Comparison of ENCODE assay signal across 8 cellular contexts in the genomic region with DNA sequence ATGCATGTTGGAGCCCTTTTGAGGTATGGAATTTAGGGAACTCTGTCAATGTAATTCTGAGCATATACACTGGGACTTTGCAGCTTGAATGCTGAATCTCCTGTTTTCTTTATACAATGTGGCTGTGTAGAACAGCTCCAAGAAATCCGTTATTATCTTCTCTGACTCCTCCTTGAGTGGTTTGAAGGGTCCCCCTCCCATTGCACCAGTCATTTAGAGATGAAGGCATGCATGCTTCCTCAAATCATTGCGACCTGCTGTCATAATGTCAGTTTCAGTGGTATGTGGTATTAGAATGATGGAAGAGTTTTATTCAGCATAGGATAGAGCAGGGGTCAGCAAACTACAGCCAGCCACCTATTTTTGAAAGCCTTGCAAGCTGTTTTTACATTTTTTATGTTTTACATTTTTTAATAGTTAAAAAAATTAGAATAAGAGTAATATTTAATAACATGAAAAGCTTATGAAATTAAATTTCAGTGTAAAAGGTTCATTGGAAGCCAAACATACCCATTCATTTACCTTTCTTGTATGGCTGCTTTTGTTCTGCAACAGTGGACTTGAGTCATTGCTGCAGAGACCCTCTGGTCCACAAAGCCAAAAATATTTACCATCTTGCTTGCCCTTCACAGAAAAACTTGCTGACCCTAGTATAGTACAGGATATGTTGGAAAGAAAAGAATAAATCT. TPM values are rescaled to one million over a fixed set of nuclear protein-coding genes. Genes with fewer than 3 reads are reported as not detected.
DNase-seq lines count a peak whose midpoint lies in the region; ATAC-seq and TF ChIP-seq lines count a peak whose summit lies in the region.

No MANE protein-coding gene starts in this region.

- no peak for TF ChIP-seq CTCF in SU-DHL-6 (IDR thresholded peaks at IDR 0.05; ENCODE audit: insufficient read depth, low read length, poor library complexity, severe bottlenecking)
- TF ChIP-seq CTCF in neural cell (IDR thresholded peaks at IDR 0.05; ENCODE audit: poor library complexity, severe bottlenecking) = no peak

- H3K27ac ChIP-seq in SU-DHL-6 (ENCODE audit: low read depth, low read length) (peak overlapping the region; percentile 39; the same call in 1 of the 2 replicates), neural cell (ENCODE audit: low read length) (peak overlapping the region; percentile 42)

- TF ChIP-seq RAD21 in neural cell (conservative IDR thresholded peaks at IDR 0.05) = no peak

- TF ChIP-seq EP300 in neural cell (conservative IDR thresholded peaks at IDR 0.05; ENCODE audit: poor library complexity, severe bottlenecking) = peak; percentile 82

- peak overlapping the region; percentile 55 for H3K4me3 Mint-ChIP-seq in activated CD4-positive, alpha-beta T cell treated with anti-CD3 and anti-CD28 coated beads, Interleukin-2, amount 10 ng/mL, durations not matched to agents 24 days and 14 days

- peak; percentile 73 for DNase-seq in activated CD4-positive, alpha-beta T cell treated with anti-CD3 and anti-CD28 coated beads, Interleukin-2, amount 10 ng/mL, durations not matched to agents 24 days and 14 days
- DNase-seq in activated CD4-positive, alpha-beta T cell treated with anti-CD3 and anti-CD28 coated beads for 4 hours = no peak
- DNase-seq in NCI-H345 treated with DMSO at 0.1 percent for 48 hours (lab: John Stamatoyannopoulos, UW; ENCODE audit: unreplicated experiment) (no peak), NCI-H226 (no peak), KG1 (lab: John Stamatoyannopoulos, UW) (no peak)

- H3K27ac Mint-ChIP-seq in activated CD4-positive, alpha-beta T cell treated with anti-CD3 and anti-CD28 coated beads, Interleukin-2, amount 10 ng/mL, durations not matched to agents 24 days and 14 days = peak overlapping the region; percentile 80

- H2AFZ ChIP-seq in SU-DHL-6 (ENCODE audit: low read depth, low read length, severe bottlenecking) (no peak overlapping the region), neural cell (ENCODE audit: low read depth, low read length) (no peak overlapping the region)

- no peaks in the 10 kb centered on the region for H3K27me3 Mint-ChIP-seq in activated CD4-positive, alpha-beta T cell treated with anti-CD3 and anti-CD28 coated beads, Interleukin-2, amount 10 ng/mL, durations not matched to agents 24 days and 14 days

- H3F3A ChIP-seq in SU-DHL-6 (ENCODE audit: insufficient read depth) = peaks cover 61% of the 10 kb centered on the region
- no peaks in the 10 kb centered on the region for H3F3A ChIP-seq in neural cell (ENCODE audit: insufficient read depth, low read length, poor library complexity, severe bottlenecking)

- H3K79me2 ChIP-seq in SU-DHL-6 (ENCODE audit: insufficient read depth, low read length) (peaks cover 100% of the 10 kb centered on the region), neural cell (replicated peaks; ENCODE audit: insufficient read depth, low read length) (peaks cover 36% of the 10 kb centered on the region)

- H3K27me3 ChIP-seq in SU-DHL-6 (ENCODE audit: low read length) (no peaks in the 10 kb centered on the region), neural cell (ENCODE audit: insufficient read depth, low read depth, low read length) (no peaks in the 10 kb centered on the region)

- no peaks in the 10 kb centered on the region for H3K9me2 ChIP-seq in SU-DHL-6 (replicated peaks; ENCODE audit: insufficient read depth, low read length)
- H3K9me2 ChIP-seq in neural cell (ENCODE audit: insufficient read depth, low read length) = no peaks in the 10 kb centered on the region

- H4K20me1 ChIP-seq in SU-DHL-6 (ENCODE audit: low read depth, low read length) = peaks cover 92% of the 10 kb centered on the region
- H4K20me1 ChIP-seq in neural cell (ENCODE audit: insufficient read depth) = no peaks in the 10 kb centered on the region

- H3K4me1 Mint-ChIP-seq in activated CD4-positive, alpha-beta T cell treated with anti-CD3 and anti-CD28 coated beads, Interleukin-2, amount 10 ng/mL, durations not matched to agents 24 days and 14 days = peaks cover 72% of the 10 kb centered on the region

- peak; percentile 75 for ATAC-seq in HG02870 (IDR thresholded peaks at IDR 0.05; ENCODE audit: unreplicated experiment)

- peaks cover 28% of the 10 kb centered on the region for H3K36me3 Mint-ChIP-seq in activated CD4-positive, alpha-beta T cell treated with anti-CD3 and anti-CD28 coated beads, Interleukin-2, amount 10 ng/mL, durations not matched to agents 24 days and 14 days (ENCODE audit: low read depth)

- H3K4me2 ChIP-seq in SU-DHL-6 (ENCODE audit: low read depth, low read length, poor library complexity, severe bottlenecking) (peak overlapping the region; percentile 75), neural cell (ENCODE audit: low read length) (peak overlapping the region; percentile 25)

- peaks cover 3% of the 10 kb centered on the region for H3K9me3 Mint-ChIP-seq in activated CD4-positive, alpha-beta T cell treated with anti-CD3 and anti-CD28 coated beads, Interleukin-2, amount 10 ng/mL, durations not matched to agents 24 days and 14 days

- H3K4me3 ChIP-seq in SU-DHL-6 (ENCODE audit: insufficient read depth, low read length, poor library complexity, severe bottlenecking) (peak overlapping the region; percentile 6), neural cell (ENCODE audit: low read length) (peak overlapping the region; percentile 42)

- no peaks in the 10 kb centered on the region for H3K9me3 ChIP-seq in SU-DHL-6 (ENCODE audit: insufficient read depth, low read length)
- H3K9me3 ChIP-seq in neural cell (ENCODE audit: low read length) = no peaks in the 10 kb centered on the region

- intact Hi-C loops in activated CD4-positive, alpha-beta T cell treated with anti-CD3 and anti-CD28 coated beads, Interleukin-2, amount 10 ng/mL, durations not matched to agents 24 days and 14 days (cut with micrococcal nuclease) = loop anchor here (1.0 kb wide), 4 partner anchors 8 to 57 kb away; partner anchors contain the start of gene STK17A

- H3K9ac ChIP-seq in SU-DHL-6 (ENCODE audit: low read length) (0 out of 2 replicates have a peak overlapping the region, but pooled peaks have one; percentile 0), neural cell (ENCODE audit: low read length) (peak overlapping the region; percentile 5)

- peaks cover 43% of the 10 kb centered on the region for H3K36me3 ChIP-seq in SU-DHL-6 (ENCODE audit: low read length)
- no peaks in the 10 kb centered on the region for H3K36me3 ChIP-seq in neural cell (ENCODE audit: insufficient read depth, low read length)

TF ChIP-seq in neural cell, 6 proteins besides CTCF, POLR2A, EP300 and RAD21:
- TF ChIP-seq MXI1 (conservative IDR thresholded peaks at IDR 0.05; ENCODE audit: poor library complexity, severe bottlenecking) = no peak
- TF ChIP-seq TAF1 (IDR thresholded peaks at IDR 0.05; ENCODE audit: low read depth) = no peak
- TF ChIP-seq POLR2AphosphoS5 (IDR thresholded peaks at IDR 0.05) = peak; percentile 30
- TF ChIP-seq EZH2 (IDR thresholded peaks at IDR 0.05; ENCODE audit: borderline replicate concordance, insufficient read depth, low read length, poor library complexity, severe bottlenecking) = no peak
- TF ChIP-seq, protein P1, sequence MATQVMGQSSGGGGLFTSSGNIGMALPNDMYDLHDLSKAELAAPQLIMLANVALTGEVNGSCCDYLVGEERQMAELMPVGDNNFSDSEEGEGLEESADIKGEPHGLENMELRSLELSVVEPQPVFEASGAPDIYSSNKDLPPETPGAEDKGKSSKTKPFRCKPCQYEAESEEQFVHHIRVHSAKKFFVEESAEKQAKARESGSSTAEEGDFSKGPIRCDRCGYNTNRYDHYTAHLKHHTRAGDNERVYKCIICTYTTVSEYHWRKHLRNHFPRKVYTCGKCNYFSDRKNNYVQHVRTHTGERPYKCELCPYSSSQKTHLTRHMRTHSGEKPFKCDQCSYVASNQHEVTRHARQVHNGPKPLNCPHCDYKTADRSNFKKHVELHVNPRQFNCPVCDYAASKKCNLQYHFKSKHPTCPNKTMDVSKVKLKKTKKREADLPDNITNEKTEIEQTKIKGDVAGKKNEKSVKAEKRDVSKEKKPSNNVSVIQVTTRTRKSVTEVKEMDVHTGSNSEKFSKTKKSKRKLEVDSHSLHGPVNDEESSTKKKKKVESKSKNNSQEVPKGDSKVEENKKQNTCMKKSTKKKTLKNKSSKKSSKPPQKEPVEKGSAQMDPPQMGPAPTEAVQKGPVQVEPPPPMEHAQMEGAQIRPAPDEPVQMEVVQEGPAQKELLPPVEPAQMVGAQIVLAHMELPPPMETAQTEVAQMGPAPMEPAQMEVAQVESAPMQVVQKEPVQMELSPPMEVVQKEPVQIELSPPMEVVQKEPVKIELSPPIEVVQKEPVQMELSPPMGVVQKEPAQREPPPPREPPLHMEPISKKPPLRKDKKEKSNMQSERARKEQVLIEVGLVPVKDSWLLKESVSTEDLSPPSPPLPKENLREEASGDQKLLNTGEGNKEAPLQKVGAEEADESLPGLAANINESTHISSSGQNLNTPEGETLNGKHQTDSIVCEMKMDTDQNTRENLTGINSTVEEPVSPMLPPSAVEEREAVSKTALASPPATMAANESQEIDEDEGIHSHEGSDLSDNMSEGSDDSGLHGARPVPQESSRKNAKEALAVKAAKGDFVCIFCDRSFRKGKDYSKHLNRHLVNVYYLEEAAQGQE (IDR thresholded peaks at IDR 0.05; ENCODE audit: borderline replicate concordance) = no peak

RNA-seq across cellular contexts. Expression of gene STK17A, which starts 8.1 kb away (rescaled TPM):
- 30.8 and 33.9 TPM in 2 replicates for total RNA-seq in activated CD4-positive, alpha-beta T cell treated with anti-CD3 and anti-CD28 coated beads, Interleukin-2, amount 10 ng/mL, durations not matched to agents 24 days and 14 days
- polyA plus RNA-seq in neural cell = 6.9 and 7.9 TPM in 2 replicates
- 8.8 and 10.1 TPM in 2 replicates for polyA minus RNA-seq in neural cell
